ENCODE assay signal across 1 cellular context in genomic region chr12:111451649-111452129, GRCh38.
TF ChIP-seq lines count a peak whose summit lies in the region.

No MANE protein-coding gene starts in this region.

TF ChIP-seq in GM12878, 131 proteins besides CTCF, POLR2A, EP300 and RAD21 (continued from another document):
- TF ChIP-seq, protein P1, sequence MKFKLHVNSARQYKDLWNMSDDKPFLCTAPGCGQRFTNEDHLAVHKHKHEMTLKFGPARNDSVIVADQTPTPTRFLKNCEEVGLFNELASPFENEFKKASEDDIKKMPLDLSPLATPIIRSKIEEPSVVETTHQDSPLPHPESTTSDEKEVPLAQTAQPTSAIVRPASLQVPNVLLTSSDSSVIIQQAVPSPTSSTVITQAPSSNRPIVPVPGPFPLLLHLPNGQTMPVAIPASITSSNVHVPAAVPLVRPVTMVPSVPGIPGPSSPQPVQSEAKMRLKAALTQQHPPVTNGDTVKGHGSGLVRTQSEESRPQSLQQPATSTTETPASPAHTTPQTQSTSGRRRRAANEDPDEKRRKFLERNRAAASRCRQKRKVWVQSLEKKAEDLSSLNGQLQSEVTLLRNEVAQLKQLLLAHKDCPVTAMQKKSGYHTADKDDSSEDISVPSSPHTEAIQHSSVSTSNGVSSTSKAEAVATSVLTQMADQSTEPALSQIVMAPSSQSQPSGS (IDR thresholded peaks at IDR 0.05; ENCODE audit: low read length): peak; percentile 33; the same call in 1 of the 2 replicates
- no peak for TF ChIP-seq TBL1XR1 (IDR thresholded peaks at IDR 0.05; ENCODE audit: low read depth, low read length)
- TF ChIP-seq RUNX3 (IDR thresholded peaks at IDR 0.05; ENCODE audit: low read length): 0 out of 2 replicates have a peak, but pooled peaks have one; percentile 15
- TF ChIP-seq MTA2 (IDR thresholded peaks at IDR 0.05; ENCODE audit: low read depth): no peak
- no peak for TF ChIP-seq PRDM15 (CRISPR knock-in tag; IDR thresholded peaks at IDR 0.05)
- peak; percentile 57; the same call in 1 of the 2 replicates for TF ChIP-seq FOXM1 (IDR thresholded peaks at IDR 0.05; ENCODE audit: low read depth, low read length)
- no peak for TF ChIP-seq HDAC6 (IDR thresholded peaks at IDR 0.05; ENCODE audit: unreplicated experiment)
- TF ChIP-seq SMC3 (IDR thresholded peaks at IDR 0.05; ENCODE audit: borderline replicate concordance, low read length): peak; percentile 82; the same call in 1 of the 2 replicates
- TF ChIP-seq ELK1 (IDR thresholded peaks at IDR 0.05; ENCODE audit: low read depth, low read length): no peak
- TF ChIP-seq ZSCAN29 (IDR thresholded peaks at IDR 0.05): no peak
- no peak for TF ChIP-seq SPI1 (IDR thresholded peaks at IDR 0.05; ENCODE audit: borderline replicate concordance, insufficient read depth, low read depth, low read length)
- TF ChIP-seq HDGF (IDR thresholded peaks at IDR 0.05): no peak
- no peak for TF ChIP-seq ZNF24 (IDR thresholded peaks at IDR 0.05)
- TF ChIP-seq TCF12 (IDR thresholded peaks at IDR 0.05; ENCODE audit: low read depth, low read length): no peak
- TF ChIP-seq ZNF687 (IDR thresholded peaks at IDR 0.05): no peak
TF ChIP-seq in GM12878: peak in this region for 5.
